ENCODE assay signal across 9 cellular contexts in the genomic region with DNA sequence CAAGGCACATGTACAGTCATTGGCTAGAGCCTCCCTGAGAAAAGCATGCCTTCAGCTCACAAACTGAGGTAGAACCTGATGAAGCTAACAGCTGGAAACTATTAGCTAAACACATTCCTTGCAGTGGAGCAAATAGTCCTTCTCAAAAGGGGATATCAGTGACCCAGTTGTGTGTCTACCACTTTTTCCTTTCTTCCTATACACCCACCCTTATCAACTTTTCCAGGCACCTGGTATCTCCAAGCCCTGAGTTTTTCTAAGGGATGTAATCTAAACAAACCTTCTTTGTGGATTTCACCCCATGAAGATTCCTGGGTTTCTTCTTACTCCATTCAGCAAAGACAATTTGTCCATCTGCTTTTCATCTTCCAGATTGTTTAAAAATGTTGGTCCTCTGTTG.
"Had no signal": no experiment of that assay in that cellular context is flagged by ENCODE, and none has a peak within 500 bp of the region (broad histone marks: within the 10 kb centered on the region; RNA-seq: fewer than 3 reads in every experiment).

No MANE protein-coding gene starts in this region.

- H3K27ac Mint-ChIP-seq: GM23338, H9, HFFc6 had no signal

- H3K4me3 ChIP-seq: GM23248, GM23338, HAP-1 had no signal

- H3K4me1 ChIP-seq: HAP-1 had no signal

- H3K9me3 ChIP-seq: HAP-1 had no signal

- H3K4me1 Mint-ChIP-seq: H9 had no signal

- H3K9ac ChIP-seq: GM23248 had no signal

- H2AFZ ChIP-seq: GM23248, GM23338 had no signal

- ATAC-seq: GM23338, HCT116 had no signal

- H3K9me3 Mint-ChIP-seq: GM23338, H9, HFFc6 had no signal

- H3K4me3 Mint-ChIP-seq: GM23338, H9, HFFc6 had no signal

- DNase-seq: GM23248, GOT3, H7, H9, HCEC 1CT, HFFc6 had no signal

- H3K27ac ChIP-seq: GM23248 had no signal

- H3K36me3 ChIP-seq: HAP-1 had no signal

- H3K4me2 ChIP-seq: GM23338 had no signal
